ENCODE assay signal across 8 cellular contexts in genomic region chr7:149071641-149072437, GRCh38. TPM values are rescaled to one million over a fixed set of nuclear protein-coding genes. Genes with fewer than 3 reads are reported as not detected.
DNase-seq lines count a peak whose midpoint lies in the region; ATAC-seq lines count a peak whose summit lies in the region.

No MANE protein-coding gene starts in this region.

- H3K27ac Mint-ChIP-seq in activated T-helper 2 cell treated with anti-CD3 and anti-CD28 coated beads, Interferon-gamma antibody, Interleukin-2, Interleukin-4, amounts not matched to agents 10 μg/mL and 5 μg/mL and 100 μg/mL, durations not matched to agents 14 hours and 24 hours and 36 hours, result peak overlapping the region; percentile 17

- H3K9me3 Mint-ChIP-seq in activated T-helper 2 cell treated with anti-CD3 and anti-CD28 coated beads, Interferon-gamma antibody, Interleukin-2, Interleukin-4, amounts not matched to agents 10 μg/mL and 5 μg/mL and 100 μg/mL, durations not matched to agents 14 hours and 24 hours and 36 hours, result no peaks in the 10 kb centered on the region

- H3K4me1 Mint-ChIP-seq in activated T-helper 2 cell treated with anti-CD3 and anti-CD28 coated beads, Interferon-gamma antibody, Interleukin-2, Interleukin-4, amounts not matched to agents 10 μg/mL and 5 μg/mL and 100 μg/mL, durations not matched to agents 14 hours and 24 hours and 36 hours (ENCODE audit: low read depth), result peaks cover 5% of the 10 kb centered on the region

- H3K4me3 Mint-ChIP-seq in activated T-helper 2 cell treated with anti-CD3 and anti-CD28 coated beads, Interferon-gamma antibody, Interleukin-2, Interleukin-4, amounts not matched to agents 10 μg/mL and 5 μg/mL and 100 μg/mL, durations not matched to agents 14 hours and 24 hours and 36 hours (ENCODE audit: low read depth), result peak overlapping the region; percentile 52

- peaks cover 40% of the 10 kb centered on the region for H3K36me3 Mint-ChIP-seq in activated T-helper 2 cell treated with anti-CD3 and anti-CD28 coated beads, Interferon-gamma antibody, Interleukin-2, Interleukin-4, amounts not matched to agents 10 μg/mL and 5 μg/mL and 100 μg/mL, durations not matched to agents 14 hours and 24 hours and 36 hours (ENCODE audit: low read depth)

- DNase-seq in HuH-7 (ENCODE audit: low spot score) (peak; percentile 39), islet precursor cell (peak; percentile 88), NCI-H1417 (lab: John Stamatoyannopoulos, UW) (no peak), GM03348 (ENCODE audit: low spot score) (no peak)
- DNase-seq in activated T-helper 2 cell treated with anti-CD3 and anti-CD28 coated beads, Interferon-gamma antibody, Interleukin-2, Interleukin-4, amounts not matched to agents 10 μg/mL and 5 μg/mL and 100 μg/mL, durations not matched to agents 14 hours and 24 hours and 36 hours (ENCODE audit: low spot score), result peak; percentile 49
- peak; percentile 10 to 16 for DNase-seq in stimulated activated CD8-positive, alpha-beta memory T cell treated with anti-CD3 and anti-CD28 coated beads, Interleukin-7, amount 100 ng/mL, for 1 hour (ENCODE audit: low read depth in 2 of 2)

- H3K27me3 Mint-ChIP-seq in activated T-helper 2 cell treated with anti-CD3 and anti-CD28 coated beads, Interferon-gamma antibody, Interleukin-2, Interleukin-4, amounts not matched to agents 10 μg/mL and 5 μg/mL and 100 μg/mL, durations not matched to agents 14 hours and 24 hours and 36 hours (ENCODE audit: low read depth), result no peaks in the 10 kb centered on the region

- ATAC-seq in HG03196 (IDR thresholded peaks at IDR 0.05; ENCODE audit: unreplicated experiment) (no peak), HG02798 (IDR thresholded peaks at IDR 0.05; ENCODE audit: poor library complexity, unreplicated experiment) (no peak)

- intact Hi-C loops in activated T-helper 2 cell treated with anti-CD3 and anti-CD28 coated beads, Interferon-gamma antibody, Interleukin-2, Interleukin-4, amounts not matched to agents 10 μg/mL and 5 μg/mL and 100 μg/mL, durations not matched to agents 14 hours and 24 hours and 36 hours (cut with micrococcal nuclease), result no loop called here

RNA-seq across cellular contexts. Expression of gene ZNF786, which starts 18.7 kb away (rescaled TPM):
- 10.0 and 10.3 TPM in 2 replicates for total RNA-seq in activated T-helper 2 cell treated with anti-CD3 and anti-CD28 coated beads, Interferon-gamma antibody, Interleukin-2, Interleukin-4, amounts not matched to agents 10 μg/mL and 5 μg/mL and 100 μg/mL, durations not matched to agents 14 hours and 24 hours and 36 hours

RNA-seq across cellular contexts. Expression of gene PDIA4, which starts 43.5 kb away (rescaled TPM):
- 155 and 159 TPM in 2 replicates for total RNA-seq in activated T-helper 2 cell treated with anti-CD3 and anti-CD28 coated beads, Interferon-gamma antibody, Interleukin-2, Interleukin-4, amounts not matched to agents 10 μg/mL and 5 μg/mL and 100 μg/mL, durations not matched to agents 14 hours and 24 hours and 36 hours

RNA-seq across cellular contexts. Expression of gene ZNF425, which starts 54.3 kb away (rescaled TPM):
- 0.39 and 1.0 TPM in 2 replicates for total RNA-seq in activated T-helper 2 cell treated with anti-CD3 and anti-CD28 coated beads, Interferon-gamma antibody, Interleukin-2, Interleukin-4, amounts not matched to agents 10 μg/mL and 5 μg/mL and 100 μg/mL, durations not matched to agents 14 hours and 24 hours and 36 hours

Comparison
In these comparisons a context has a peak if more than half of its experiments do, and no peak if none do; other contexts are left out.
1. DNase-seq: peak in HuH-7 (single experiment), activated T-helper 2 cell treated with anti-CD3 and anti-CD28 coated beads, Interferon-gamma antibody, Interleukin-2, Interleukin-4, amounts not matched to agents 10 μg/mL and 5 μg/mL and 100 μg/mL, durations not matched to agents 14 hours and 24 hours and 36 hours (single experiment), islet precursor cell (single experiment) and stimulated activated CD8-positive, alpha-beta memory T cell treated with anti-CD3 and anti-CD28 coated beads, Interleukin-7, amount 100 ng/mL, for 1 hour (2 of 2); none in NCI-H1417 (0 of 3) and GM03348 (single experiment).